In genomic region chr4:2755821-2756690, GRCh38 we compare ENCODE assay signal across 8 cellular contexts. TPM values are rescaled to one million over a fixed set of nuclear protein-coding genes. Genes with fewer than 3 reads are reported as not detected.
DNase-seq lines count a peak whose midpoint lies in the region; ATAC-seq and TF ChIP-seq lines count a peak whose summit lies in the region.

TSS of gene TNIP2 (minus strand) at chr4:2756336. CDS start at chr4:2756289, 47 bp downstream.

- no peak within 1 kb of the TSS for H3K27ac ChIP-seq in AG04450 (ENCODE audit: low read depth, low read length)
- no peak within 1 kb of the TSS for H3K27ac ChIP-seq in mesenchymal stem cell (ENCODE audit: low read length, poor library complexity, severe bottlenecking)

- H3K4me1 Mint-ChIP-seq in effector memory CD8-positive, alpha-beta T cell (ENCODE audit: low read depth in 2 of 2): peaks cover 21 to 25% of the 10 kb centered on the region in 2 donors

- peak within 1 kb of the TSS; percentile 87 for H3K9ac ChIP-seq in mesenchymal stem cell (ENCODE audit: low read length)

- peak within 1 kb of the TSS in 1 of 2 experiments; percentile 29 for H2BK12ac ChIP-seq in mesenchymal stem cell (ENCODE audit: low read length in 2 of 2)

- peak within 1 kb of the TSS; percentile 34 to 95 for H3K4ac ChIP-seq in mesenchymal stem cell (ENCODE audit: low read depth in 1 of 2, low read length in 2 of 2)

- H2AK5ac ChIP-seq in mesenchymal stem cell (ENCODE audit: low read length, severe bottlenecking): peak within 1 kb of the TSS; percentile 83

- peak within 1 kb of the TSS; percentile 80 to 83 for H3K4me3 Mint-ChIP-seq in effector memory CD8-positive, alpha-beta T cell

- peak within 1 kb of the TSS; percentile 83 for H2BK15ac ChIP-seq in mesenchymal stem cell (ENCODE audit: low read depth, poor library complexity, severe bottlenecking)

- CTCF ChIA-PET in AG04450 (lab: Charles Lee): interaction anchor here (0.5 to 0.7 kb wide), 2 partner anchors 206 to 222 kb away, joined by 3 read pairs; no protein-coding TSS in a partner anchor
- CTCF ChIA-PET in activated CD8-positive, alpha-beta memory T cell treated with anti-CD3 and anti-CD28 coated beads for 36 hours (lab: Charles Lee): interaction anchor here (0.7 to 1.8 kb wide), 3 partner anchors 9 to 180 kb away, joined by 3 to 10 read pairs (median 3); no protein-coding TSS in a partner anchor

- peaks cover 11 to 12% of the 10 kb centered on the region in 2 experiments for H3K36me3 ChIP-seq in mesenchymal stem cell (ENCODE audit: control insufficient read depth in 1 of 2, insufficient read depth in 2 of 2, low read depth in 1 of 2, low read length in 2 of 2)

- H3K36me3 Mint-ChIP-seq in effector memory CD8-positive, alpha-beta T cell (ENCODE audit: insufficient read depth): peaks cover 13% of the 10 kb centered on the region

- H3K4me3 ChIP-seq in AG04450 (ENCODE audit: low read depth, low read length) (peak within 1 kb of the TSS; percentile 83), mesenchymal stem cell (ENCODE audit: insufficient read depth in 1 of 2, low read depth in 1 of 2, low read length in 2 of 2) (peak within 1 kb of the TSS; percentile 81 to 87)

- peaks cover 14% of the 10 kb centered on the region for H3K79me1 ChIP-seq in mesenchymal stem cell (replicated peaks; ENCODE audit: low read length, poor library complexity, severe bottlenecking)

- POLR2A ChIA-PET in AG04450 (lab: Yijun Ruan, JAX): interaction anchor here (0.5 to 0.9 kb wide), 4 partner anchors 10 to 897 kb away, joined by 3 to 6 read pairs (median 5); no protein-coding TSS in a partner anchor
- POLR2A ChIA-PET in activated CD8-positive, alpha-beta memory T cell treated with anti-CD3 and anti-CD28 coated beads for 36 hours (lab: Charles Lee): interaction anchor here (0.6 to 1.2 kb wide), 5 partner anchors 10 to 220 kb away, joined by 3 to 7 read pairs (median 5); partner anchors contain the start of genes FAM193A, GRK4 and NOP14

- peak; percentile 35; the same call in 1 of the 2 replicates for TF ChIP-seq CTCF in AG04450 (IDR thresholded peaks at IDR 0.05; ENCODE audit: low read depth, low read length)

- peak; percentile 29 for DNase-seq in AG04450 (ENCODE audit: low read depth, low spot score)
- peak; percentile 72 for DNase-seq in NCI-H748 (lab: John Stamatoyannopoulos, UW; ENCODE audit: unreplicated experiment)
- peak; percentile 64 to 71 (median 70) for DNase-seq in effector memory CD8-positive, alpha-beta T cell
- peak; percentile 80 for DNase-seq in mesenchymal stem cell
- DNase-seq in stimulated activated CD8-positive, alpha-beta memory T cell treated with anti-CD3 and anti-CD28 coated beads, Interleukin-12 subunit alpha, Interleukin-12 subunit beta, amount 100 ng/mL, for 4 hours (ENCODE audit: low read depth): peak; percentile 68

- H4K91ac ChIP-seq in mesenchymal stem cell (ENCODE audit: low read length): peak within 1 kb of the TSS; percentile 86

- 1% methylated on average over 37 of the region's 96 CpGs for WGBS in mesenchymal stem cell

- H3K14ac ChIP-seq in mesenchymal stem cell (ENCODE audit: low read length in 2 of 2): peak within 1 kb of the TSS; percentile 37 to 100

- peak within 1 kb of the TSS; percentile 87 for H2BK5ac ChIP-seq in mesenchymal stem cell (ENCODE audit: low read depth, low read length, poor library complexity, severe bottlenecking)

- H3K23ac ChIP-seq in mesenchymal stem cell (ENCODE audit: low read length in 2 of 2): peak within 1 kb of the TSS in 1 of 2 experiments; percentile 46

- H3K9me3 ChIP-seq in AG04450 (ENCODE audit: control insufficient read depth, insufficient read depth, low read length) (no peaks in the 10 kb centered on the region; the same call in 1 of the 2 replicates), mesenchymal stem cell (ENCODE audit: control insufficient read depth, low read length) (no peaks in the 10 kb centered on the region)

- peak within 1 kb of the TSS; percentile 95 for H2BK120ac ChIP-seq in mesenchymal stem cell (ENCODE audit: low read depth, low read length)

- ATAC-seq in GM18858 (IDR thresholded peaks at IDR 0.05; ENCODE audit: unreplicated experiment): peak; percentile 44
- peak; percentile 56 for ATAC-seq in HG03139 (IDR thresholded peaks at IDR 0.05; ENCODE audit: unreplicated experiment)
- peak; percentile 79 for ATAC-seq in effector memory CD8-positive, alpha-beta T cell (replicated peaks)

- H3K27me3 ChIP-seq in AG04450 (ENCODE audit: control insufficient read depth, insufficient read depth, low read length) (no peaks in the 10 kb centered on the region), mesenchymal stem cell (ENCODE audit: control insufficient read depth in 1 of 2, insufficient read depth in 1 of 2, low read length in 2 of 2) (no peaks in the 10 kb centered on the region)

- H3K27me3 Mint-ChIP-seq in effector memory CD8-positive, alpha-beta T cell: no peaks in the 10 kb centered on the region

- H3K4me2 ChIP-seq in mesenchymal stem cell (ENCODE audit: low read length, poor library complexity, severe bottlenecking): peak within 1 kb of the TSS; percentile 83

- peak within 1 kb of the TSS; percentile 89 to 95 for H3K18ac ChIP-seq in mesenchymal stem cell (ENCODE audit: low read depth in 1 of 2, low read length in 2 of 2)

- H4K8ac ChIP-seq in mesenchymal stem cell (ENCODE audit: low read length): peak within 1 kb of the TSS; percentile 96

- H3K27ac Mint-ChIP-seq in effector memory CD8-positive, alpha-beta T cell: peak within 1 kb of the TSS; percentile 86 to 91

- H3K4me1 ChIP-seq in mesenchymal stem cell (ENCODE audit: control insufficient read depth, insufficient read depth, low read depth, low read length): peaks cover 19% of the 10 kb centered on the region

- no peaks in the 10 kb centered on the region for H3K9me3 Mint-ChIP-seq in effector memory CD8-positive, alpha-beta T cell

- peak within 1 kb of the TSS; percentile 83 for H2AFZ ChIP-seq in mesenchymal stem cell (ENCODE audit: low read depth, low read length)

RNA-seq across cellular contexts. Expression of gene TNIP2, which starts in this region (rescaled TPM):
- 28.8 and 34.3 TPM in 2 replicates for polyA plus RNA-seq in AG04450 (2011; rRNA removed)
- 11.8 and 18.6 TPM in 2 replicates for polyA minus RNA-seq in AG04450 (2011; rRNA and poly(A)+ RNA removed)
- 10 to 100 TPM; 85.5 to 86.4 TPM for total RNA-seq in activated CD8-positive, alpha-beta memory T cell treated with anti-CD3 and anti-CD28 coated beads for 36 hours
- 26.1 TPM for polyA plus RNA-seq in mesenchymal stem cell (2013, experiment 1 of 2)
- polyA plus RNA-seq in mesenchymal stem cell (2013, experiment 2 of 2): 25.8 TPM

Comparison
In these comparisons a context has a peak if more than half of its experiments do, and no peak if none do; other contexts are left out.
1. DNase-seq: peak in every context shown above with its lines; median percentile 80 in mesenchymal stem cell; 72 in NCI-H748; 70 in effector memory CD8-positive, alpha-beta T cell; 68 in stimulated activated CD8-positive, alpha-beta memory T cell treated with anti-CD3 and anti-CD28 coated beads, Interleukin-12 subunit alpha, Interleukin-12 subunit beta, amount 100 ng/mL, for 4 hours; 29 in AG04450.